In the genomic region with DNA sequence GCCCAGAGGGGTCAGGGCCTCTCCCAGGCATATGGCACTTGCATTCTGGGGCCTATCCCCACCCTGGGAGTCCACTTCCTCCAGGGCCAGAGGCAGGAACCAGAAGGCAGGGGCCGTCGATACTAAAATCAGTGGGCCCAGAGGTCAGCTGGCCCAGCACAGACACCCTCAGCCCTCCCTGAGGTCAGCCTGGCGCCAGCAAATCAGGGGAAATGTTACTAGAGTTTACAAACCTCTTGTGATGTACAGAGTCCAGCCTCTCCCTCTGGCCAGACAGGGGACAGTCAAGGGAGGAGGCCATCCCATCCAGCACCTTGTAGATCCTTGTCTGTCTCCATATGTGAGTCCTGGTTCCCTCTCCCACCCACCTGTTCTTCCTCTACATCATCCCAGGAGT, we compare ENCODE assay signal across 20 cellular contexts. TPM values are rescaled to one million over a fixed set of nuclear protein-coding genes. Genes with fewer than 3 reads are reported as not detected.
"Had no signal": no experiment of that assay in that cellular context is flagged by ENCODE, and none has a peak within 500 bp of the region (broad histone marks: within the 10 kb centered on the region; RNA-seq: fewer than 3 reads in every experiment).

No MANE protein-coding gene starts in this region.

- H3K4me2 ChIP-seq: SK-N-SH had no signal

- ATAC-seq: mucosa of descending colon; stimulated activated naive CD8-positive, alpha-beta T cell treated with anti-CD3 and anti-CD28 coated beads, Interleukin-15, Interleukin-2, amounts not matched to agents 100 U/mL and 50 U/mL, for 24 hours had no signal

- H3K27ac Mint-ChIP-seq: activated T-helper 2 cell treated with anti-CD3 and anti-CD28 coated beads, Interferon-gamma antibody, Interleukin-2, Interleukin-4, amounts not matched to agents 10 μg/mL and 5 μg/mL and 100 μg/mL, durations not matched to agents 14 hours and 24 hours and 36 hours; naive thymus-derived CD4-positive, alpha-beta T cell had no signal

- H3K27me3 Mint-ChIP-seq: naive thymus-derived CD4-positive, alpha-beta T cell had no signal

- H3K36me3 ChIP-seq: neutrophil had no signal

- H3K27me3 ChIP-seq: neutrophil had no signal

- H3K9ac ChIP-seq: SK-N-SH had no signal

- H3K4me3 ChIP-seq: mucosa of descending colon had no signal

- H3K4me3 Mint-ChIP-seq: naive thymus-derived CD4-positive, alpha-beta T cell had no signal

- H3K9me3 ChIP-seq: mucosa of descending colon, neutrophil, SK-N-SH had no signal

- DNase-seq: activated CD4-positive, CD25-positive, alpha-beta regulatory T cell treated with anti-CD3 and anti-CD28 coated beads, Interleukin-2, amount 50 U/mL, for 72 hours; activated naive CD4-positive, alpha-beta T cell treated with anti-CD3 and anti-CD28 coated beads, Interleukin-2, amount 50 U/mL, for 16 hours; activated T-cell treated with anti-CD3 and anti-CD28 coated beads for 4 hours; erythroblast; hippocampal formation; kidney; mucosa of descending colon; naive thymus-derived CD4-positive, alpha-beta T cell; retina; SK-N-SH; small intestine; stimulated activated CD4-positive, alpha-beta T cell treated with anti-CD3 and anti-CD28 coated beads, Interleukin-4, amount 100 ng/mL, for 4 hours; stimulated activated CD8-positive, alpha-beta memory T cell treated with anti-CD3 and anti-CD28 coated beads, Interleukin-4, amount 100 ng/mL, for 48 hours; stimulated activated naive CD8-positive, alpha-beta T cell treated with anti-CD3 and anti-CD28 coated beads, Interleukin-15, Interleukin-2, amounts not matched to agents 100 U/mL and 50 U/mL, for 24 hours; T-helper 1 cell; T1000 had no signal

- H3K36me3 Mint-ChIP-seq: naive thymus-derived CD4-positive, alpha-beta T cell had no signal

- H3K27ac ChIP-seq: neutrophil had no signal

- FAIRE-seq: kidney, small intestine, urothelium cell line had no signal

RNA-seq across cellular contexts. Expression of a gene that starts 10.8 kb away (rescaled TPM):
- total RNA-seq: activated T-helper 2 cell treated with anti-CD3 and anti-CD28 coated beads, Interferon-gamma antibody, Interleukin-2, Interleukin-4, amounts not matched to agents 10 μg/mL and 5 μg/mL and 100 μg/mL, durations not matched to agents 14 hours and 24 hours and 36 hours; naive thymus-derived CD4-positive, alpha-beta T cell had no signal
- polyA plus RNA-seq: naive thymus-derived CD4-positive, alpha-beta T cell; SK-N-SH had no signal

RNA-seq across cellular contexts. Expression of a gene that starts 49.8 kb away (rescaled TPM):
- total RNA-seq: activated T-helper 2 cell treated with anti-CD3 and anti-CD28 coated beads, Interferon-gamma antibody, Interleukin-2, Interleukin-4, amounts not matched to agents 10 μg/mL and 5 μg/mL and 100 μg/mL, durations not matched to agents 14 hours and 24 hours and 36 hours; lung microvascular endothelial cell; naive thymus-derived CD4-positive, alpha-beta T cell had no signal
- polyA plus RNA-seq: naive thymus-derived CD4-positive, alpha-beta T cell had no signal
